ENCODE assay signal across 22 cellular contexts in genomic region chr1:17791055-17791390, GRCh38. TPM values are rescaled to one million over a fixed set of nuclear protein-coding genes. Genes with fewer than 3 reads are reported as not detected.
"Had no signal": no experiment of that assay in that cellular context is flagged by ENCODE, and none has a peak within 500 bp of the region (broad histone marks: within the 10 kb centered on the region; RNA-seq: fewer than 3 reads in every experiment).

No MANE protein-coding gene starts in this region.

- ATAC-seq: activated CD8-positive, alpha-beta T cell treated with anti-CD3 and anti-CD28 coated beads, Interleukin-2, amount 10 ng/mL, durations not matched to agents 7 days and 5 days; activated naive CD4-positive, alpha-beta T cell treated with anti-CD3 and anti-CD28 coated beads, Interleukin-2, amount 50 U/mL, for 72 hours; activated naive CD8-positive, alpha-beta T cell treated with anti-CD3 and anti-CD28 coated beads, Interleukin-2, amount 50 U/mL, for 24 hours; Right ventricle myocardium inferior; SK-N-SH treated with all-trans-retinoic acid at 6 μM for 48 hours had no signal

- DNase-seq: activated CD4-positive, alpha-beta T cell treated with anti-CD3 and anti-CD28 coated beads for 48 hours; activated CD4-positive, alpha-beta T cell treated with anti-CD3 and anti-CD28 coated beads, Interleukin-2, amount 50 U/mL, for 4 hours; activated CD4-positive, CD25-positive, alpha-beta regulatory T cell treated with anti-CD3 and anti-CD28 coated beads, Interleukin-2, amount 50 U/mL, for 72 hours; activated CD8-positive, alpha-beta memory T cell treated with anti-CD3 and anti-CD28 coated beads, Interleukin-2, amount 50 U/mL, for 48 hours; activated CD8-positive, alpha-beta T cell treated with anti-CD3 and anti-CD28 coated beads, Interleukin-2, amount 10 ng/mL, durations not matched to agents 7 days and 5 days; activated naive CD4-positive, alpha-beta T cell treated with Interleukin-2 at 50 U/mL for 16 hours; activated naive CD8-positive, alpha-beta T cell treated with anti-CD3 and anti-CD28 coated beads, Interleukin-2, amount 50 U/mL, for 24 hours; activated T-cell treated with anti-CD3 and anti-CD28 coated beads, Interleukin-2, amount 50 U/mL, for 1 hour; amniotic stem cell; KG1; NCI-H1092 treated with DMSO at 0.1 percent for 48 hours; NCI-H1417 treated with DMSO at 0.1 percent for 48 hours; NCI-H1694; NCI-H2029; NCI-H524 treated with DMSO at 0.1 percent for 48 hours; NCI-H748 treated with DMSO at 0.1 percent for 48 hours; SW 1271 had no signal

RNA-seq across cellular contexts. Expression of gene ACTL8, which starts 35.9 kb away (rescaled TPM):
- total RNA-seq: activated CD8-positive, alpha-beta T cell treated with anti-CD3 and anti-CD28 coated beads, Interleukin-2, amount 10 ng/mL, durations not matched to agents 7 days and 5 days; OCI-LY7; Right ventricle myocardium inferior; T-helper 1 cell treated with Interleukin-12 subunit alpha and Interleukin-12 subunit beta and Interleukin-4 antibody, amounts not matched to agents 30 ng/mL and 1 ng/mL, for 36 hours had no signal
